21 cellular contexts compared by ENCODE assay signal in genomic region chr5:124981901-124982300, GRCh38.
A peak's percentile ranks its signal among the peaks of the same experiment; 100 is the strongest.
DNase-seq lines count a peak whose midpoint lies in the region; ATAC-seq and TF ChIP-seq lines count a peak whose summit lies in the region.
"Had no signal": no experiment of that assay in that cellular context is flagged by ENCODE, and none has a peak within 500 bp of the region (broad histone marks: within the 10 kb centered on the region; RNA-seq: fewer than 3 reads in every experiment).

No MANE protein-coding gene starts in this region.

- peaks cover 0 to 10% (median 3%) of the 10 kb centered on the region in 4 donors for H3K9me3 ChIP-seq in stomach

- peaks cover 19 to 21% of the 10 kb centered on the region in 2 donors for H3K4me1 Mint-ChIP-seq in immature natural killer cell
- H3K4me1 Mint-ChIP-seq: activated naive CD8-positive, alpha-beta T cell treated with anti-CD3 and anti-CD28 coated beads, Interleukin-2, amount 10 ng/mL, durations not matched to agents 7 days and 5 days had no signal

- no peaks in the 10 kb centered on the region for H3K36me3 ChIP-seq in stomach
- H3K36me3 ChIP-seq: tibial nerve had no signal

- TF ChIP-seq CTCF in VCaP (conservative IDR thresholded peaks at IDR 0.05): no peak
- no peak for TF ChIP-seq CTCF in stomach (IDR thresholded peaks at IDR 0.05)

- H3K9me3 Mint-ChIP-seq in immature natural killer cell: peaks cover 0 to 3% (median 0%) of the 10 kb centered on the region in 6 donors

- 34 to 59% (median 34%) methylated on average over 4 of the region's 4 CpGs for WGBS in stomach, 5 donors

- no peak for TF ChIP-seq POLR2A in stomach (IDR thresholded peaks at IDR 0.05)

- no peak overlapping the region for H3K4me3 ChIP-seq in stomach
- H3K4me3 ChIP-seq: K562, tibial nerve had no signal

- H3K27ac Mint-ChIP-seq in immature natural killer cell: no peak overlapping the region
- H3K27ac Mint-ChIP-seq: activated naive CD8-positive, alpha-beta T cell treated with anti-CD3 and anti-CD28 coated beads, Interleukin-2, amount 10 ng/mL, durations not matched to agents 7 days and 5 days; CD14-positive monocyte had no signal

- no peak for TF ChIP-seq EP300 in stomach (IDR thresholded peaks at IDR 0.05)

- intact Hi-C loops in stomach (cut with DNase I; ENCODE audit: low total_unique reads): no loop called here

- peaks cover 0 to 30% (median 13%) of the 10 kb centered on the region in 4 donors for H3K4me1 ChIP-seq in stomach

- H3K27me3 Mint-ChIP-seq in immature natural killer cell (ENCODE audit: low read depth in 3 of 3): peaks cover 0 to 2% (median 1%) of the 10 kb centered on the region in 3 donors
- H3K27me3 Mint-ChIP-seq: activated naive CD8-positive, alpha-beta T cell treated with anti-CD3 and anti-CD28 coated beads, Interleukin-2, amount 10 ng/mL, durations not matched to agents 7 days and 5 days had no signal

- no peaks in the 10 kb centered on the region for H3K27me3 ChIP-seq in stomach
- H3K27me3 ChIP-seq: tibial nerve had no signal

- no peak for ATAC-seq in HG02642 (IDR thresholded peaks at IDR 0.05; ENCODE audit: poor library complexity, unreplicated experiment)
- ATAC-seq: activated T-cell treated with anti-CD3 and anti-CD28 coated beads, Interleukin-2, amount 50 U/mL, for 4 hours; HCT116; K562; sciatic nerve had no signal

- H3K27ac ChIP-seq in VCaP: peak overlapping the region; percentile 57
- H3K27ac ChIP-seq in stomach: peak overlapping the region in 4 of 5 donors; percentile 32 to 78 (median 50)
- H3K27ac ChIP-seq: tibial nerve had no signal

- peaks cover 0 to 5% (median 4%) of the 10 kb centered on the region in 3 donors for H3K36me3 Mint-ChIP-seq in immature natural killer cell
- H3K36me3 Mint-ChIP-seq: activated naive CD8-positive, alpha-beta T cell treated with anti-CD3 and anti-CD28 coated beads, Interleukin-2, amount 10 ng/mL, durations not matched to agents 7 days and 5 days had no signal

- H3K4me3 Mint-ChIP-seq in immature natural killer cell: no peak overlapping the region
- H3K4me3 Mint-ChIP-seq: activated naive CD8-positive, alpha-beta T cell treated with anti-CD3 and anti-CD28 coated beads, Interleukin-2, amount 10 ng/mL, durations not matched to agents 7 days and 5 days; activated T-cell treated with anti-CD3 and anti-CD28 coated beads, Interleukin-2, amount 50 U/mL, for 4 hours; CD14-positive monocyte had no signal

- peak; percentile 49 for DNase-seq in HT-29 (ENCODE audit: low spot score)
- peak; percentile 31 for DNase-seq in left kidney (ENCODE audit: low read depth, low spot score)
- DNase-seq in stomach: no peak
- DNase-seq in immature natural killer cell: no peak
- DNase-seq in DMS114 treated with DMSO at 0.1 percent for 48 hours (lab: John Stamatoyannopoulos, UW; ENCODE audit: unreplicated experiment): no peak
- DNase-seq in midbrain (lab: John Stamatoyannopoulos, UW): no peak
- DNase-seq: activated CD4-positive, alpha-beta T cell treated with anti-CD3 and anti-CD28 coated beads, Interleukin-2, amount 50 U/mL, for 48 hours; activated naive CD8-positive, alpha-beta T cell treated with anti-CD3 and anti-CD28 coated beads, Interleukin-2, amount 10 ng/mL, durations not matched to agents 7 days and 5 days; activated T-cell treated with anti-CD3 and anti-CD28 coated beads, Interleukin-2, amount 50 U/mL, for 4 hours; central memory CD4-positive, alpha-beta T cell; effector CD8-positive, alpha-beta T cell; NCI-H1048; NCI-H2171 treated with DMSO at 0.1 percent for 48 hours; stimulated activated CD4-positive, alpha-beta T cell treated with anti-CD3 and anti-CD28 coated beads, Interleukin-2, amount 100 ng/mL, for 48 hours had no signal

Comparison
In these comparisons a context has a peak if more than half of its experiments do, and no peak if none do; other contexts are left out.
1. DNase-seq: peak in HT-29 (single experiment) and left kidney (single experiment); none in stomach (single experiment), immature natural killer cell (0 of 3), DMS114 treated with DMSO at 0.1 percent for 48 hours (single experiment) and midbrain (single experiment).